9 cellular contexts compared by ENCODE assay signal in genomic region chr15:50145451-50145872, GRCh38. TPM values are rescaled to one million over a fixed set of nuclear protein-coding genes. Genes with fewer than 3 reads are reported as not detected.
A peak's percentile ranks its signal among the peaks of the same experiment; 100 is the strongest.
DNase-seq lines count a peak whose midpoint lies in the region; FAIRE-seq and TF ChIP-seq lines count a peak whose summit lies in the region.
"Had no signal": no experiment of that assay in that cellular context is flagged by ENCODE, and none has a peak within 500 bp of the region (broad histone marks: within the 10 kb centered on the region; RNA-seq: fewer than 3 reads in every experiment).

No MANE protein-coding gene starts in this region.

- TF ChIP-seq CTCF in coronary artery (IDR thresholded peaks at IDR 0.05), result peak; percentile 35
- peak; percentile 49 for TF ChIP-seq CTCF in liver (IDR thresholded peaks at IDR 0.05; ENCODE audit: low read depth, low read length, missing input control)

- H3K4me3 ChIP-seq in coronary artery (no peak overlapping the region), liver (ENCODE audit: low read depth in 1 of 3, low read length in 3 of 3) (no peak overlapping the region)
- H3K4me3 ChIP-seq: BLaER1 had no signal

- peaks cover 0 to 22% (median 14%) of the 10 kb centered on the region in 4 donors for H3K4me1 ChIP-seq in liver (ENCODE audit: control insufficient read depth in 4 of 4, insufficient read depth in 4 of 4, low read length in 3 of 4)

- H3K9ac ChIP-seq in liver (ENCODE audit: low read depth in 1 of 2, low read length in 2 of 2), result no peak overlapping the region
- H3K9ac ChIP-seq: BLaER1 had no signal

- H3K27ac ChIP-seq in coronary artery (no peak overlapping the region), liver (ENCODE audit: low read depth in 1 of 2, low read length in 2 of 2) (no peak overlapping the region)
- H3K27ac ChIP-seq: BLaER1 had no signal

- H3K27me3 ChIP-seq in liver (ENCODE audit: control insufficient read depth in 4 of 4, insufficient read depth in 4 of 4, low read length in 3 of 4), result no peaks in the 10 kb centered on the region
- H3K27me3 ChIP-seq: BLaER1 had no signal

- WGBS in liver, result 5% methylated on average over 2 of the region's 2 CpGs

- TF ChIP-seq RAD21 in liver (IDR thresholded peaks at IDR 0.05), result peak; percentile 89 to 91

- DNase-seq in NCI-H1417 (lab: John Stamatoyannopoulos, UW) (peak; percentile 33 to 78 (median 77)), NCI-H1417 treated with DMSO at 0.1 percent for 48 hours (lab: John Stamatoyannopoulos, UW) (no peak), HTR-8/SVneo (ENCODE audit: insufficient read length, low spot score) (peak; percentile 60), NOMO-1 treated with DMSO at 0.1 percent for 48 hours (lab: John Stamatoyannopoulos, UW; ENCODE audit: unreplicated experiment) (peak; percentile 41), coronary artery (ENCODE audit: low spot score) (no peak), urothelium cell line (ENCODE audit: low spot score) (peak; percentile 54), islet precursor cell (no peak)

- FAIRE-seq in HTR-8/SVneo (lab: Jason Lieb, UNC) (no peak), urothelium cell line (lab: Jason Lieb, UNC) (no peak)

- no peaks in the 10 kb centered on the region for H3K36me3 ChIP-seq in liver (ENCODE audit: control insufficient read depth in 4 of 4, insufficient read depth in 3 of 4, low read depth in 1 of 4, low read length in 3 of 4)
- H3K36me3 ChIP-seq: BLaER1 had no signal

- H3K9me3 ChIP-seq in liver (ENCODE audit: control insufficient read depth in 4 of 4, low read length in 3 of 4), result no peaks in the 10 kb centered on the region
- H3K9me3 ChIP-seq: BLaER1 had no signal

TF ChIP-seq in liver, 16 proteins besides CTCF, POLR2A, EP300 and RAD21:
- TF ChIP-seq JUND (IDR thresholded peaks at IDR 0.05) (peak; percentile 62 to 89), RXRA (IDR thresholded peaks at IDR 0.05) (no peak)
- TF ChIP-seq, protein P1, sequence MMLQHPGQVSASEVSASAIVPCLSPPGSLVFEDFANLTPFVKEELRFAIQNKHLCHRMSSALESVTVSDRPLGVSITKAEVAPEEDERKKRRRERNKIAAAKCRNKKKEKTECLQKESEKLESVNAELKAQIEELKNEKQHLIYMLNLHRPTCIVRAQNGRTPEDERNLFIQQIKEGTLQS (IDR thresholded peaks at IDR 0.05), result peak; percentile 73

RNA-seq across cellular contexts. Expression of gene ATP8B4, which starts 26.4 kb away (rescaled TPM):
- total RNA-seq in liver, result 10 to 100 TPM; 17.7 to 19.7 TPM
- polyA plus RNA-seq in liver, result 1 to 10 TPM; 1.9 to 7.1 TPM

RNA-seq across cellular contexts. Expression of gene SLC27A2, which starts 36.5 kb away (rescaled TPM):
- 100 to 1,000 TPM in 1 of 2 donors, 10 to 100 TPM in 1; 80.2 to 504 TPM for total RNA-seq in liver
- polyA plus RNA-seq in liver, result 100 to 1,000 TPM; 102 to 331 TPM

Comparison
In these comparisons a context has a peak if more than half of its experiments do, and no peak if none do; other contexts are left out.
1. DNase-seq: peak in NCI-H1417 (3 of 3), HTR-8/SVneo (single experiment), NOMO-1 treated with DMSO at 0.1 percent for 48 hours (single experiment) and urothelium cell line (single experiment); none in NCI-H1417 treated with DMSO at 0.1 percent for 48 hours (single experiment), coronary artery (single experiment) and islet precursor cell (single experiment).